In genomic region chr4:44678094-44679023, GRCh38 we compare ENCODE assay signal across 8 cellular contexts. TPM values are rescaled to one million over a fixed set of nuclear protein-coding genes. Genes with fewer than 3 reads are reported as not detected.
A peak's percentile ranks its signal among the peaks of the same experiment; 100 is the strongest.
DNase-seq lines count a peak whose midpoint lies in the region; ATAC-seq and TF ChIP-seq lines count a peak whose summit lies in the region.

Gene GUF1 (plus strand): TSS chr4:44678420. CDS start chr4:44678623, 203 bp downstream.

- H3K4me1 Mint-ChIP-seq in endothelial cell (ENCODE audit: unreplicated experiment) (peaks cover 13% of the 10 kb centered on the region), mesothelial cell of epicardium (peaks cover 24% of the 10 kb centered on the region)

- no peak for TF ChIP-seq CTCF in OCI-LY3 (IDR thresholded peaks at IDR 0.05; ENCODE audit: low read depth, low read length)
- TF ChIP-seq CTCF in endothelial cell (IDR thresholded peaks at IDR 0.05; ENCODE audit: unreplicated experiment), result no peak
- no peak for TF ChIP-seq CTCF in mesothelial cell of epicardium (IDR thresholded peaks at IDR 0.05; ENCODE audit: unreplicated experiment)

- H3K9me3 ChIP-seq in OCI-LY3 (ENCODE audit: insufficient read depth, low read length), result no peaks in the 10 kb centered on the region

- no peaks in the 10 kb centered on the region for H4K20me1 ChIP-seq in OCI-LY3 (ENCODE audit: insufficient read depth, low read length)

- peaks cover 15% of the 10 kb centered on the region for H3K36me3 ChIP-seq in OCI-LY3 (replicated peaks; ENCODE audit: low read depth, low read length)

- H3K9ac ChIP-seq in OCI-LY3 (ENCODE audit: low read length), result peak within 1 kb of the TSS; percentile 95

- H3K9me3 Mint-ChIP-seq in endothelial cell (ENCODE audit: unreplicated experiment) (no peaks in the 10 kb centered on the region), mesothelial cell of epicardium (no peaks in the 10 kb centered on the region)

- H3K27ac Mint-ChIP-seq in endothelial cell (ENCODE audit: unreplicated experiment) (peak within 1 kb of the TSS; percentile 94), mesothelial cell of epicardium (peak within 1 kb of the TSS; percentile 95)

- H3K27me3 Mint-ChIP-seq in endothelial cell (ENCODE audit: unreplicated experiment) (peaks cover 3% of the 10 kb centered on the region), mesothelial cell of epicardium (ENCODE audit: low read depth) (peaks cover 3% of the 10 kb centered on the region)

- peak within 1 kb of the TSS; percentile 97 for H3K4me3 Mint-ChIP-seq in endothelial cell (ENCODE audit: unreplicated experiment)
- peak within 1 kb of the TSS; percentile 91 for H3K4me3 Mint-ChIP-seq in mesothelial cell of epicardium

- peak within 1 kb of the TSS; percentile 73 for H3K27ac ChIP-seq in OCI-LY3 (ENCODE audit: low read length)

- peak within 1 kb of the TSS; percentile 96 for H2AFZ ChIP-seq in OCI-LY3 (ENCODE audit: low read depth, low read length)

- peaks cover 18% of the 10 kb centered on the region for H3K4me1 ChIP-seq in OCI-LY3 (ENCODE audit: low read length)

- H3K27me3 ChIP-seq in OCI-LY3 (ENCODE audit: low read depth, low read length), result no peaks in the 10 kb centered on the region

- no peaks in the 10 kb centered on the region for H3K36me3 Mint-ChIP-seq in endothelial cell (ENCODE audit: low read depth, unreplicated experiment)
- peaks cover 1% of the 10 kb centered on the region for H3K36me3 Mint-ChIP-seq in mesothelial cell of epicardium

- peaks cover 48% of the 10 kb centered on the region for H3K79me2 ChIP-seq in OCI-LY3 (ENCODE audit: low read length)

- peak within 1 kb of the TSS; percentile 92 for H3K4me3 ChIP-seq in OCI-LY3 (ENCODE audit: low read length)

- ATAC-seq in GM21515 (IDR thresholded peaks at IDR 0.05; ENCODE audit: unreplicated experiment), result peak; percentile 98

- DNase-seq in D341Med (ENCODE audit: low spot score) (peak; percentile 92), HuH-7 (ENCODE audit: low spot score) (peak; percentile 82), endothelial cell (ENCODE audit: low spot score) (peak; percentile 79), mesothelial cell of epicardium (ENCODE audit: low spot score in 2 of 2, unreplicated experiment in 2 of 2) (peak; percentile 62 to 81)
- peak; percentile 90 for DNase-seq in activated CD8-positive, alpha-beta memory T cell treated with anti-CD3 and anti-CD28 coated beads, Interleukin-2, amount 50 U/mL, for 48 hours
- DNase-seq in stimulated activated CD8-positive, alpha-beta memory T cell treated with anti-CD3 and anti-CD28 coated beads, Interleukin-15, amount 100 ng/mL, for 48 hours (ENCODE audit: low read depth in 2 of 2), result peak; percentile 82 to 83

- H3K4me2 ChIP-seq in OCI-LY3 (ENCODE audit: low read length), result peak within 1 kb of the TSS; percentile 82

RNA-seq across cellular contexts. Expression of gene GUF1, which starts in this region (rescaled TPM):
- total RNA-seq in endothelial cell (ENCODE audit: unreplicated experiment), result 14.7 TPM
- total RNA-seq in mesothelial cell of epicardium, result 26.3 to 27.6 TPM (median 26.5 TPM) in 3 replicates

Comparison
In these comparisons a context has a peak if more than half of its experiments do, and no peak if none do; other contexts are left out.
1. Peak in every context shown above with its lines: DNase-seq, ATAC-seq, H3K4me3 ChIP-seq and H3K27ac ChIP-seq.